8 cellular contexts compared by ENCODE assay signal in genomic region chr2:8515864-8516533, GRCh38.
DNase-seq lines count a peak whose midpoint lies in the region; ATAC-seq and TF ChIP-seq lines count a peak whose summit lies in the region.

No MANE protein-coding gene starts in this region.

- no peak for TF ChIP-seq CTCF in A673 (conservative IDR thresholded peaks at IDR 0.05; ENCODE audit: low read depth, low read length)

- intact Hi-C loops in A673 (cut with micrococcal nuclease; ENCODE audit: unreplicated experiment) = no loop called here

- peak overlapping the region; percentile 90 to 98 for H3K27ac Mint-ChIP-seq in effector memory CD8-positive, alpha-beta T cell

- no TSS peak for BruUV-seq in A673 (replicated peaks; lab: Mats Ljungman, UMichigan)

- no peak overlapping the region for H3K27ac ChIP-seq in A673 (ENCODE audit: low read depth, low read length, poor library complexity, severe bottlenecking)

- H3K4me1 ChIP-seq in A673 (ENCODE audit: insufficient read depth, low read length, poor library complexity, severe bottlenecking) = no peaks in the 10 kb centered on the region

- no peak overlapping the region for H3K4me3 ChIP-seq in A673 (ENCODE audit: low read depth, low read length, poor library complexity, severe bottlenecking)

- peak; percentile 71 for DNase-seq in activated CD8-positive, alpha-beta memory T cell treated with anti-CD3 and anti-CD28 coated beads for 24 hours
- no peak for DNase-seq in activated CD8-positive, alpha-beta memory T cell treated with anti-CD3 and anti-CD28 coated beads, Interleukin-2, amount 50 U/mL, for 4 hours
- DNase-seq in NCI-H2107 treated with DMSO at 0.1 percent for 48 hours (lab: John Stamatoyannopoulos, UW; ENCODE audit: unreplicated experiment) (peak; percentile 83), GOT3 (lab: John Stamatoyannopoulos, UW) (no peak), A673 (ENCODE audit: low spot score) (no peak), NCI-H82 treated with DMSO at 0.1 percent for 48 hours (lab: John Stamatoyannopoulos, UW; ENCODE audit: unreplicated experiment) (no peak)
- DNase-seq in effector memory CD8-positive, alpha-beta T cell = no peak

- no peaks in the 10 kb centered on the region for H3K36me3 ChIP-seq in A673 (ENCODE audit: insufficient read depth, low read length, poor library complexity, severe bottlenecking)

- peak overlapping the region; percentile 64 to 80 for H3K4me3 Mint-ChIP-seq in effector memory CD8-positive, alpha-beta T cell

- H3K9me3 ChIP-seq in A673 (ENCODE audit: low read depth, low read length, poor library complexity, severe bottlenecking) = no peaks in the 10 kb centered on the region

- peaks cover 78 to 82% of the 10 kb centered on the region in 2 donors for H3K4me1 Mint-ChIP-seq in effector memory CD8-positive, alpha-beta T cell (ENCODE audit: low read depth in 2 of 2)

- CTCF ChIA-PET in A673 (lab: Charles Lee) = no interaction called here

- no peaks in the 10 kb centered on the region for H3K27me3 ChIP-seq in A673 (replicated peaks; ENCODE audit: insufficient read depth, low read depth, low read length, poor library complexity)

- peaks cover 2 to 8% of the 10 kb centered on the region in 2 donors for H3K9me3 Mint-ChIP-seq in effector memory CD8-positive, alpha-beta T cell

- H3K36me3 Mint-ChIP-seq in effector memory CD8-positive, alpha-beta T cell (ENCODE audit: insufficient read depth) = peaks cover 3% of the 10 kb centered on the region

- ATAC-seq in HG02798 (IDR thresholded peaks at IDR 0.05; ENCODE audit: poor library complexity, unreplicated experiment) = peak; percentile 41
- ATAC-seq in effector memory CD8-positive, alpha-beta T cell (replicated peaks) = no peak

- no peaks in the 10 kb centered on the region for H3K27me3 Mint-ChIP-seq in effector memory CD8-positive, alpha-beta T cell

- POLR2A ChIA-PET in A673 (lab: Charles Lee; ENCODE audit: low non-redundant PET) = no interaction called here

Comparison
In these comparisons a context has a peak if more than half of its experiments do, and no peak if none do; other contexts are left out.
1. DNase-seq: peak in activated CD8-positive, alpha-beta memory T cell treated with anti-CD3 and anti-CD28 coated beads for 24 hours (single experiment) and NCI-H2107 treated with DMSO at 0.1 percent for 48 hours (single experiment); none in activated CD8-positive, alpha-beta memory T cell treated with anti-CD3 and anti-CD28 coated beads, Interleukin-2, amount 50 U/mL, for 4 hours (single experiment), effector memory CD8-positive, alpha-beta T cell (0 of 3), GOT3 (single experiment), A673 (single experiment) and NCI-H82 treated with DMSO at 0.1 percent for 48 hours (single experiment).